ENCODE assay signal across 17 cellular contexts in genomic region chr6:13420269-13420668, GRCh38.
A peak's percentile ranks its signal among the peaks of the same experiment; 100 is the strongest.
DNase-seq lines count a peak whose midpoint lies in the region; ATAC-seq and TF ChIP-seq lines count a peak whose summit lies in the region.
"Had no signal": no experiment of that assay in that cellular context is flagged by ENCODE, and none has a peak within 500 bp of the region (broad histone marks: within the 10 kb centered on the region; RNA-seq: fewer than 3 reads in every experiment).

No MANE protein-coding gene starts in this region.

- CTCF ChIA-PET in activated CD4-positive, alpha-beta T cell treated with anti-CD3 and anti-CD28 coated beads for 36 hours (lab: Charles Lee), result interaction anchor here (0.7 to 1.4 kb wide), 2 partner anchors 57 to 110 kb away, joined by 3 read pairs; no protein-coding TSS in a partner anchor

- H3K4me1 Mint-ChIP-seq in GM23338, result peaks cover 67% of the 10 kb centered on the region
- peaks cover 23% of the 10 kb centered on the region for H3K4me1 Mint-ChIP-seq in stimulated activated memory B cell treated with anti-CD40 and anti-IgM and Interleukin-4, amounts not matched to agents 10 μg/mL and 1 μg/mL and 100 μg/mL, for 72 hours
- H3K4me1 Mint-ChIP-seq in activated CD4-positive, alpha-beta T cell treated with anti-CD3 and anti-CD28 coated beads for 36 hours, result peaks cover 24% of the 10 kb centered on the region

- peak overlapping the region; percentile 56; the same call in 1 of the 2 replicates for H3K27ac Mint-ChIP-seq in GM23338
- H3K27ac Mint-ChIP-seq in stimulated activated memory B cell treated with anti-CD40 and anti-IgM and Interleukin-4, amounts not matched to agents 10 μg/mL and 1 μg/mL and 100 μg/mL, for 72 hours, result peak overlapping the region; percentile 81
- H3K27ac Mint-ChIP-seq in activated CD4-positive, alpha-beta T cell treated with anti-CD3 and anti-CD28 coated beads for 36 hours, result no peak overlapping the region

- H3K4me1 ChIP-seq in GM23338 (ENCODE audit: insufficient read depth) (peaks cover 29% of the 10 kb centered on the region), colonic mucosa (no peaks in the 10 kb centered on the region), foreskin keratinocyte (no peaks in the 10 kb centered on the region)

- H3K27me3 ChIP-seq in GM23338 (ENCODE audit: insufficient read depth) (no peaks in the 10 kb centered on the region), colonic mucosa (no peaks in the 10 kb centered on the region), foreskin keratinocyte (no peaks in the 10 kb centered on the region)
- H3K27me3 ChIP-seq: adrenal gland, Peyer's patch had no signal

- no peaks in the 10 kb centered on the region for H4K20me1 ChIP-seq in GM23338 (replicated peaks; ENCODE audit: insufficient read depth)

- H3K27me3 Mint-ChIP-seq in GM23338 (ENCODE audit: insufficient read depth, low read depth, poor library complexity), result peaks cover 11% of the 10 kb centered on the region
- no peaks in the 10 kb centered on the region for H3K27me3 Mint-ChIP-seq in stimulated activated memory B cell treated with anti-CD40 and anti-IgM and Interleukin-4, amounts not matched to agents 10 μg/mL and 1 μg/mL and 100 μg/mL, for 72 hours
- H3K27me3 Mint-ChIP-seq in activated CD4-positive, alpha-beta T cell treated with anti-CD3 and anti-CD28 coated beads for 36 hours, result peaks cover 5% of the 10 kb centered on the region

- POLR2A ChIA-PET in activated CD4-positive, alpha-beta T cell treated with anti-CD3 and anti-CD28 coated beads for 36 hours (lab: Charles Lee), result no interaction called here

- no peak for ATAC-seq in GM23338
- no peak for ATAC-seq in stimulated activated memory B cell treated with anti-CD40 and anti-IgM and Interleukin-4, amounts not matched to agents 10 μg/mL and 1 μg/mL and 100 μg/mL, for 72 hours
- ATAC-seq in activated CD4-positive, alpha-beta T cell treated with anti-CD3 and anti-CD28 coated beads for 36 hours, result no peak
- ATAC-seq in foreskin keratinocyte, result no peak
- ATAC-seq: left colon; naive thymus-derived CD8-positive, alpha-beta T cell had no signal

- H3K9me3 Mint-ChIP-seq in GM23338, result no peaks in the 10 kb centered on the region
- H3K9me3 Mint-ChIP-seq in stimulated activated memory B cell treated with anti-CD40 and anti-IgM and Interleukin-4, amounts not matched to agents 10 μg/mL and 1 μg/mL and 100 μg/mL, for 72 hours, result peaks cover 5% of the 10 kb centered on the region
- H3K9me3 Mint-ChIP-seq in activated CD4-positive, alpha-beta T cell treated with anti-CD3 and anti-CD28 coated beads for 36 hours (ENCODE audit: low read depth), result peaks cover 4% of the 10 kb centered on the region

- H3K9ac ChIP-seq in colonic mucosa (ENCODE audit: low read depth in 2 of 2, low read length in 2 of 2), result no peak overlapping the region

- H3K36me3 ChIP-seq in GM23338 (ENCODE audit: insufficient read depth) (no peaks in the 10 kb centered on the region), colonic mucosa (no peaks in the 10 kb centered on the region)
- H3K36me3 ChIP-seq: adrenal gland, Peyer's patch had no signal

- DNase-seq in GM23338 (ENCODE audit: low spot score), result no peak
- DNase-seq in islet precursor cell, result peak; percentile 42
- no peak for DNase-seq in colonic mucosa
- no peak for DNase-seq in activated CD4-positive, alpha-beta T cell treated with anti-CD3 and anti-CD28 coated beads for 36 hours
- DNase-seq in AG20443 (ENCODE audit: low spot score), result no peak
- DNase-seq in foreskin keratinocyte, result no peak
- DNase-seq: activated CD8-positive, alpha-beta T cell treated with anti-CD3 and anti-CD28 coated beads, Interleukin-2, amount 10 ng/mL, durations not matched to agents 7 days and 5 days; adrenal gland; hippocampal formation; left colon; MM.1S; naive thymus-derived CD8-positive, alpha-beta T cell; NCI-H2029 treated with DMSO at 0.1 percent for 48 hours; NCI-H748 treated with DMSO at 0.1 percent for 48 hours; Peyer's patch had no signal

- H2AFZ ChIP-seq in GM23338, result no peak overlapping the region

- H3K27ac ChIP-seq in GM23338 (ENCODE audit: low read depth), result peak overlapping the region; percentile 99; the same call in 1 of the 2 replicates
- H3K27ac ChIP-seq in cingulate gyrus (ENCODE audit: low read depth, low read length), result peak overlapping the region; percentile 42
- H3K27ac ChIP-seq in colonic mucosa, result no peak overlapping the region
- no peak overlapping the region for H3K27ac ChIP-seq in foreskin keratinocyte

- H3K9me2 ChIP-seq in GM23338 (ENCODE audit: insufficient read depth), result no peaks in the 10 kb centered on the region; the same call in 1 of the 2 replicates

- H3K79me2 ChIP-seq in GM23338 (replicated peaks; ENCODE audit: insufficient read depth), result no peaks in the 10 kb centered on the region

- H3K36me3 Mint-ChIP-seq in GM23338 (ENCODE audit: low read depth), result peaks cover 17% of the 10 kb centered on the region
- H3K36me3 Mint-ChIP-seq in stimulated activated memory B cell treated with anti-CD40 and anti-IgM and Interleukin-4, amounts not matched to agents 10 μg/mL and 1 μg/mL and 100 μg/mL, for 72 hours, result peaks cover 21% of the 10 kb centered on the region
- H3K36me3 Mint-ChIP-seq in activated CD4-positive, alpha-beta T cell treated with anti-CD3 and anti-CD28 coated beads for 36 hours (ENCODE audit: low read depth), result no peaks in the 10 kb centered on the region

- H3K4me3 Mint-ChIP-seq in GM23338, result no peak overlapping the region
- H3K4me3 Mint-ChIP-seq in stimulated activated memory B cell treated with anti-CD40 and anti-IgM and Interleukin-4, amounts not matched to agents 10 μg/mL and 1 μg/mL and 100 μg/mL, for 72 hours, result no peak overlapping the region
- no peak overlapping the region for H3K4me3 Mint-ChIP-seq in activated CD4-positive, alpha-beta T cell treated with anti-CD3 and anti-CD28 coated beads for 36 hours
- H3K4me3 Mint-ChIP-seq: activated CD8-positive, alpha-beta T cell treated with anti-CD3 and anti-CD28 coated beads, Interleukin-2, amount 10 ng/mL, durations not matched to agents 7 days and 5 days had no signal

- intact Hi-C loops in colonic mucosa (cut with DNase I), result no loop called here
- intact Hi-C loops in activated CD4-positive, alpha-beta T cell treated with anti-CD3 and anti-CD28 coated beads for 36 hours (cut with DNase I, micrococcal nuclease), result no loop called here

- no peaks in the 10 kb centered on the region for H3K9me3 ChIP-seq in colonic mucosa
- H3K9me3 ChIP-seq: adrenal gland, Peyer's patch had no signal

- peaks cover 7% of the 10 kb centered on the region; the same call in 1 of the 2 replicates for H3F3A ChIP-seq in GM23338 (replicated peaks; ENCODE audit: low read depth)

- TF ChIP-seq CTCF in GM23338 (conservative IDR thresholded peaks at IDR 0.05; ENCODE audit: low read depth in 2 of 2) (no peak), colonic mucosa (IDR thresholded peaks at IDR 0.05) (no peak), foreskin keratinocyte (conservative IDR thresholded peaks at IDR 0.05) (no peak)

- no peak overlapping the region for H3K4me3 ChIP-seq in GM23338
- H3K4me3 ChIP-seq in colonic mucosa, result no peak overlapping the region
- H3K4me3 ChIP-seq: adrenal gland, Peyer's patch had no signal

- no peak overlapping the region for H3K4me2 ChIP-seq in GM23338

TF ChIP-seq in GM23338, 12 proteins besides CTCF, POLR2A, EP300 and RAD21 (continues in another document):
- TF ChIP-seq EZH2phosphoT487 (IDR thresholded peaks at IDR 0.05; ENCODE audit: unreplicated experiment) (no peak), ZNF114 (CRISPR knock-in tag; IDR thresholded peaks at IDR 0.05) (no peak), ZNF331 (CRISPR knock-in tag; IDR thresholded peaks at IDR 0.05; ENCODE audit: low read depth) (no peak), NANOG (IDR thresholded peaks at IDR 0.05; ENCODE audit: borderline replicate concordance) (no peak), POLR2AphosphoS5 (IDR thresholded peaks at IDR 0.05; ENCODE audit: low read depth) (no peak)

Comparison
In these comparisons a context has a peak if more than half of its experiments do, and no peak if none do; other contexts are left out.
1. H3K27ac ChIP-seq: peak in GM23338 (single experiment) and cingulate gyrus (single experiment); none in colonic mucosa (single experiment) and foreskin keratinocyte (single experiment).